8 cellular contexts compared by ENCODE assay signal in the genomic region with DNA sequence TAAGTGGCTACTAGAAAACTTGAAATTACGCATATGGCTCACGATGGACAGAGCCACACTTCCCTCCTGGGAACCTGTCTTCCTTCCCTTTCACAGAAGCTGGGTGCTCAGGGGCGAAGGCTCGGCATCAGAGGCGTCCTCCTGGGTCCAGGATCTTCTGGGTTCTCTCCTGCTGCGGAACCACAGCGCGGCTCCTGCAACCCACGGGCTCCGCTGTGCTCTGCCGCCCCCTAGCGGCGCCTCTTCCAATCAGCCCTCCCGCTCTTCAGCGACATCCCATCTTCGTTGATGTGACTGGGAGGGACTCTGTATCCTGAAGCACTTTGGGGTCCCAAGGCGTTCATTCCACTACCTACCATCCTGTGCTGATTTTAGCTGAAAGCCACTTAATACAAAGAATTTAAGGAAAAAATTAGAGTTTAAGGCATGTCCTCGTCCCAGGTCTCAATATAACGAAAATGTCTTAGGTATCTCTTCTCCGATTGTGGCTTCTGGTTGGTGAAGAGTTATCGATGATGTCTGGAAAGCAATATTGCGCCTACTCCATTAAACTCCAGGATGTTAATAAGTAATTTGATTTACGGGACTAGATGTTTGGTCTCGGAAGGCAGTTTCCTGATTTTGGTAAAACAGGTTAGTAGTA. TPM values are rescaled to one million over a fixed set of nuclear protein-coding genes. Genes with fewer than 3 reads are reported as not detected.
DNase-seq lines count a peak whose midpoint lies in the region; ATAC-seq and TF ChIP-seq lines count a peak whose summit lies in the region.

No MANE protein-coding gene starts in this region.

- H3K27ac ChIP-seq in uterus = no peak overlapping the region

- peak; percentile 97 to 99 (median 98) for TF ChIP-seq CTCF in uterus (IDR thresholded peaks at IDR 0.05)

- H3K27me3 ChIP-seq in uterus = no peaks in the 10 kb centered on the region

- peak overlapping the region in 1 of 2 donors; percentile 76 for H3K27ac Mint-ChIP-seq in activated naive CD4-positive, alpha-beta T cell treated with anti-CD3 and anti-CD28 coated beads, Interleukin-2, amount 50 U/mL, for 72 hours

- DNase-seq in ELF-1 (ENCODE audit: low read depth, low spot score) = peak; percentile 92
- DNase-seq in NAMALWA (ENCODE audit: low spot score) = peak; percentile 73
- DNase-seq in T follicular helper cell (ENCODE audit: low read depth) = peak; percentile 62
- DNase-seq in activated naive CD4-positive, alpha-beta T cell treated with anti-CD3 and anti-CD28 coated beads, Interleukin-2, amount 50 U/mL, for 72 hours (ENCODE audit: low spot score in 2 of 2) = peak; percentile 70 to 81
- DNase-seq in Right ventricle myocardium inferior (ENCODE audit: missing footprints) = peak; percentile 91
- DNase-seq in posterior cingulate gyrus = peak; percentile 49 to 98 (median 84)
- peak; percentile 66 to 80 for DNase-seq in uterus

- H3K9me3 Mint-ChIP-seq in activated naive CD4-positive, alpha-beta T cell treated with anti-CD3 and anti-CD28 coated beads, Interleukin-2, amount 50 U/mL, for 72 hours = no peaks in the 10 kb centered on the region

- ATAC-seq in activated naive CD4-positive, alpha-beta T cell treated with anti-CD3 and anti-CD28 coated beads, Interleukin-2, amount 50 U/mL, for 72 hours = peak; percentile 88 to 91
- ATAC-seq in Right ventricle myocardium inferior (peak; percentile 77), HG03159 (IDR thresholded peaks at IDR 0.05; ENCODE audit: unreplicated experiment) (no peak)

- no peak for TF ChIP-seq POLR2A in uterus (IDR thresholded peaks at IDR 0.05)

- H3K4me3 ChIP-seq in uterus = no peak overlapping the region

- no peaks in the 10 kb centered on the region for H3K36me3 ChIP-seq in uterus

- intact Hi-C loops in Right ventricle myocardium inferior (cut with DNase I) = loop anchor here (1.0 kb wide), 2 partner anchors 56 to 104 kb away; no protein-coding TSS in a partner anchor
- intact Hi-C loops in posterior cingulate gyrus (cut with DNase I) = loop anchor here (1.0 to 10.0 kb wide), 3 partner anchors 56 to 104 kb away; no protein-coding TSS in a partner anchor
- intact Hi-C loops in uterus (cut with DNase I; ENCODE audit: low total_unique reads) = loop anchor here (2.0 kb wide), 1 partner anchor 106 kb away; no protein-coding TSS in a partner anchor

- H3K9me3 ChIP-seq in uterus = no peaks in the 10 kb centered on the region

- H3K4me1 ChIP-seq in uterus = no peaks in the 10 kb centered on the region

- no peaks in the 10 kb centered on the region for H3K36me3 Mint-ChIP-seq in activated naive CD4-positive, alpha-beta T cell treated with anti-CD3 and anti-CD28 coated beads, Interleukin-2, amount 50 U/mL, for 72 hours

RNA-seq across cellular contexts. Expression of a gene that starts 14.8 kb away (rescaled TPM):
- total RNA-seq in activated naive CD4-positive, alpha-beta T cell treated with anti-CD3 and anti-CD28 coated beads, Interleukin-2, amount 50 U/mL, for 72 hours = 1,000 to 10,000 TPM; 4,688 to 5,066 TPM
- total RNA-seq in Right ventricle myocardium inferior (972 TPM), uterus (1,000 to 10,000 TPM; 1,322 to 4,168 (median 2,484) TPM)

RNA-seq across cellular contexts. Expression of a gene that starts 33.1 kb away (rescaled TPM):
- total RNA-seq in activated naive CD4-positive, alpha-beta T cell treated with anti-CD3 and anti-CD28 coated beads, Interleukin-2, amount 50 U/mL, for 72 hours = 10 to 100 TPM; 11.5 to 28.9 TPM
- 30.3 TPM for total RNA-seq in Right ventricle myocardium inferior
- 10 to 100 TPM; 23.1 to 61.8 (median 44.8) TPM for total RNA-seq in uterus

RNA-seq across cellular contexts. Expression of a gene that starts 48.4 kb away (rescaled TPM):
- under 1 TPM in 1 of 2 donors, not detected in 1; 0.89 TPM for total RNA-seq in activated naive CD4-positive, alpha-beta T cell treated with anti-CD3 and anti-CD28 coated beads, Interleukin-2, amount 50 U/mL, for 72 hours
- total RNA-seq in Right ventricle myocardium inferior (0.68 TPM), uterus (1 to 10 TPM in 1 of 4 donors, not detected in 3; 2.5 TPM)
